8 cellular contexts compared by ENCODE assay signal in genomic region chr4:186137193-186137792, GRCh38. TPM values are rescaled to one million over a fixed set of nuclear protein-coding genes. Genes with fewer than 3 reads are reported as not detected.
DNase-seq lines count a peak whose midpoint lies in the region; ATAC-seq and TF ChIP-seq lines count a peak whose summit lies in the region.

No MANE protein-coding gene starts in this region.

- H3K36me3 ChIP-seq in KMS-11 (ENCODE audit: insufficient read depth), result no peaks in the 10 kb centered on the region
- no peaks in the 10 kb centered on the region for H3K36me3 ChIP-seq in breast epithelium

- intact Hi-C loops in breast epithelium (cut with DNase I; ENCODE audit: low total_unique reads), result no loop called here

- no peak overlapping the region for H3K4me3 ChIP-seq in KMS-11 (IDR thresholded peaks at IDR 0.05; ENCODE audit: insufficient read depth, low read depth, low read length)
- no peak overlapping the region for H3K4me3 ChIP-seq in breast epithelium

- H3K79me2 ChIP-seq in KMS-11 (ENCODE audit: insufficient read depth, low read depth), result no peaks in the 10 kb centered on the region

- no peaks in the 10 kb centered on the region for H3K9me3 ChIP-seq in breast epithelium

- H3K27me3 ChIP-seq in KMS-11 (ENCODE audit: insufficient read depth, low read depth) (no peaks in the 10 kb centered on the region), breast epithelium (no peaks in the 10 kb centered on the region)

- TF ChIP-seq CTCF in KMS-11 (conservative IDR thresholded peaks at IDR 0.05; ENCODE audit: low read depth, low read length) (peak; percentile 78), breast epithelium (IDR thresholded peaks at IDR 0.05) (peak; percentile 31 to 68 (median 31))

- H3K27ac ChIP-seq in KMS-11 (no peak overlapping the region), breast epithelium (no peak overlapping the region)

- ATAC-seq in GM18502 (IDR thresholded peaks at IDR 0.05; ENCODE audit: poor library complexity, unreplicated experiment), result peak; percentile 44

- TF ChIP-seq POLR2A in breast epithelium (IDR thresholded peaks at IDR 0.05), result no peak

- peaks cover 9% of the 10 kb centered on the region for H3K4me1 ChIP-seq in KMS-11 (ENCODE audit: low read depth, poor library complexity, severe bottlenecking)
- H3K4me1 ChIP-seq in breast epithelium, result no peaks in the 10 kb centered on the region

- H3K9ac ChIP-seq in KMS-11, result no peak overlapping the region

- H3K4me2 ChIP-seq in KMS-11, result no peak overlapping the region

- DNase-seq in ACHN (peak; percentile 42), breast epithelium (ENCODE audit: low spot score in 2 of 2) (no peak), midbrain (lab: John Stamatoyannopoulos, UW) (peak; percentile 17), 8988T (no peak), mucosa of gallbladder (ENCODE audit: low spot score) (no peak), COLO668 (lab: John Stamatoyannopoulos, UW; ENCODE audit: unreplicated experiment) (no peak)

- no peaks in the 10 kb centered on the region for H4K20me1 ChIP-seq in KMS-11 (ENCODE audit: insufficient read depth)

- H2AFZ ChIP-seq in KMS-11 (ENCODE audit: low read depth), result no peak overlapping the region

- in situ Hi-C loops in ACHN (cut with HindIII; ENCODE audit: low pct_ligation_motif_present, low pct_unique_long_range_greater_than_20kb, low sequenced_read_pairs), result no loop called here

RNA-seq across cellular contexts. Expression of gene FAM149A, which starts 32.8 kb away (rescaled TPM):
- 10 to 100 TPM in 1 of 3 donors, 1 to 10 TPM in 2; 7.9 to 22.9 (median 8.0) TPM for total RNA-seq in breast epithelium
- 38.2 TPM for total RNA-seq in mucosa of gallbladder

RNA-seq across cellular contexts. Expression of gene CYP4V2, which starts 54.1 kb away (rescaled TPM):
- total RNA-seq in breast epithelium (10 to 100 TPM; 28.2 to 40.8 (median 36.6) TPM), mucosa of gallbladder (96.4 TPM)

Comparison
In these comparisons a context has a peak if more than half of its experiments do, and no peak if none do; other contexts are left out.
1. DNase-seq: peak in ACHN (single experiment) and midbrain (single experiment); none in breast epithelium (0 of 2), 8988T (single experiment), mucosa of gallbladder (single experiment) and COLO668 (single experiment).